In genomic region chr2:210003394-210003793, GRCh38 we compare ENCODE assay signal across 8 cellular contexts. TPM values are rescaled to one million over a fixed set of nuclear protein-coding genes. Genes with fewer than 3 reads are reported as not detected.
A peak's percentile ranks its signal among the peaks of the same experiment; 100 is the strongest.
DNase-seq lines count a peak whose midpoint lies in the region; ATAC-seq and TF ChIP-seq lines count a peak whose summit lies in the region.

No MANE protein-coding gene starts in this region.

- H3K27me3 ChIP-seq in AG04450 (ENCODE audit: control insufficient read depth, insufficient read depth, low read length), result no peaks in the 10 kb centered on the region

- POLR2A ChIA-PET in AG04450 (lab: Yijun Ruan, JAX), result no interaction called here

- H3K4me1 Mint-ChIP-seq in brain (peaks cover 67% of the 10 kb centered on the region), mesothelial cell of epicardium (peaks cover 28% of the 10 kb centered on the region)

- H3K36me3 ChIP-seq in KOPT-K1 (ENCODE audit: insufficient read depth, low read length), result peaks cover 42% of the 10 kb centered on the region

- TF ChIP-seq CTCF in AG04450 (IDR thresholded peaks at IDR 0.05; ENCODE audit: low read depth, low read length) (no peak), brain (conservative IDR thresholded peaks at IDR 0.05) (no peak), mesothelial cell of epicardium (IDR thresholded peaks at IDR 0.05; ENCODE audit: unreplicated experiment) (no peak)

- H3K9me3 Mint-ChIP-seq in brain, result no peaks in the 10 kb centered on the region
- H3K9me3 Mint-ChIP-seq in mesothelial cell of epicardium, result no peaks in the 10 kb centered on the region

- ATAC-seq in HG02981 (IDR thresholded peaks at IDR 0.05; ENCODE audit: unreplicated experiment), result no peak
- ATAC-seq in sciatic nerve, result no peak

- H3K9me3 ChIP-seq in AG04450 (ENCODE audit: control insufficient read depth, insufficient read depth, low read length) (no peaks in the 10 kb centered on the region; the same call in 1 of the 2 replicates), KOPT-K1 (ENCODE audit: insufficient read depth, low read length, poor library complexity, severe bottlenecking) (no peaks in the 10 kb centered on the region)

- H3K27ac Mint-ChIP-seq in brain (peak overlapping the region in 3 of 5 experiments; percentile 93 to 97 (median 94)), mesothelial cell of epicardium (no peak overlapping the region)

- intact Hi-C loops in sciatic nerve (cut with DNase I), result no loop called here

- peak overlapping the region; percentile 93 for H3K4me3 ChIP-seq in AG04450 (ENCODE audit: low read depth, low read length)

- H3K4me3 Mint-ChIP-seq in brain (peak overlapping the region; percentile 86 to 96 (median 90)), mesothelial cell of epicardium (peak overlapping the region; percentile 85)

- peaks cover 11% of the 10 kb centered on the region for H3K27me3 Mint-ChIP-seq in brain
- H3K27me3 Mint-ChIP-seq in mesothelial cell of epicardium (ENCODE audit: low read depth), result peaks cover under 1% of the 10 kb centered on the region

- DNase-seq in AG04450 (ENCODE audit: low read depth, low spot score), result no peak
- DNase-seq in mesothelial cell of epicardium (ENCODE audit: low spot score in 2 of 2, unreplicated experiment in 2 of 2), result no peak
- DNase-seq in NK-92 (lab: John Stamatoyannopoulos, UW; ENCODE audit: unreplicated experiment), result no peak
- DNase-seq in sciatic nerve (ENCODE audit: low spot score), result no peak
- no peak for DNase-seq in cerebellar nuclear complex (lab: John Stamatoyannopoulos, UW)

- H3K27ac ChIP-seq in AG04450 (ENCODE audit: low read depth, low read length), result no peak overlapping the region
- H3K27ac ChIP-seq in KOPT-K1 (ENCODE audit: low read depth, low read length, poor library complexity, severe bottlenecking), result peak overlapping the region; percentile 71

- CTCF ChIA-PET in AG04450 (lab: Charles Lee), result interaction anchor here (0.6 to 1.0 kb wide), 2 partner anchors 192 to 196 kb away, joined by 3 to 4 read pairs; no protein-coding TSS in a partner anchor

- H3K36me3 Mint-ChIP-seq in brain, result peaks cover 16% of the 10 kb centered on the region
- peaks cover under 1% of the 10 kb centered on the region for H3K36me3 Mint-ChIP-seq in mesothelial cell of epicardium

RNA-seq across cellular contexts. Expression of gene RPE, which starts 1.0 kb away (rescaled TPM):
- polyA plus RNA-seq in AG04450 (2011; rRNA removed) (68.4 and 73.3 TPM in 2 replicates), brain (ENCODE audit: insufficient read depth, low read depth, low replicate concordance) (15.1 TPM)
- polyA minus RNA-seq in AG04450 (2011; rRNA and poly(A)+ RNA removed), result 84.1 and 95.3 TPM in 2 replicates
- total RNA-seq in mesothelial cell of epicardium (42.8 to 51.3 TPM (median 47.7 TPM) in 3 replicates), sciatic nerve (50.3 TPM)
